1 cellular context compared by ENCODE assay signal in the genomic region with DNA sequence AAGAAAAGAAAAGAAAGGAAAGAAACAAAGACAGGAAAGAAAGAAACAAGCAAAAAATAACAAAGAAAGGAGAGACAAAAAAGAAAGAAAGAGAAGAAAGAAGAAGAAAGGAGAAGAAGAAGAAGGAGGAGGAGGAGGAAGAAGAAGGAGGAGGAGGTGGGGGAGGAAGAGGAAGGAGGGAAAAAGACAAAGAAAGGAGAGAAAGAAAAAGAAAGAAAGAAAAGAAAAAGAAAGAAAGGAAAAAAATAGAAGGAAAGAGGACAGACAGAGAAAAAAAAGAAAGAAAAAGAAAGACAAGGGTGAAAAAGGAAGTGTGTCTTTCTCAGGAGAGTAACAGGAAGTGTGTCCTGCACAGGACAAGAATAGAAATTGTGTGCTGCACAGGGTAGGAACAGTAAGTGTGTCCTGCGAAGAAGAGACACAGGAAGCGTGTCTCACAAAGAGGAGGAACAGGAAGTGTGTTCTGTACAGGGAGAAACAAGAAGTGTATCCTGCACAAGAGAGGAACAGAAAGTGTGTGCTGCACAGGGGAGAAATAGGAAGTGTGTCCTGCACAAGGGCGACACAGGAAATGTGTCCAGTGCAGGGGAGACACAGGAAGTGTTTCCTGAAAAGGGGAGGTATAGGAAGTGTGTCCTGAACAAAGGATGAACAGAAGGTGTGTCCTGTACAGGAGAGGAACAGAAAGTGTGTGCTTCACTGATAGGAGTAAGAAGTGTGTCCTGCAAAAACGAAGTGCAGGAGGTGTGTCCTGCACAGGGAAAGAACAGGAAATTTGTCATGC.
TF ChIP-seq lines count a peak whose summit lies in the region.

No MANE protein-coding gene starts in this region.

TF ChIP-seq in GM12878, 131 proteins besides CTCF, POLR2A, EP300 and RAD21 (continued from another document):
- TF ChIP-seq, protein P1, sequence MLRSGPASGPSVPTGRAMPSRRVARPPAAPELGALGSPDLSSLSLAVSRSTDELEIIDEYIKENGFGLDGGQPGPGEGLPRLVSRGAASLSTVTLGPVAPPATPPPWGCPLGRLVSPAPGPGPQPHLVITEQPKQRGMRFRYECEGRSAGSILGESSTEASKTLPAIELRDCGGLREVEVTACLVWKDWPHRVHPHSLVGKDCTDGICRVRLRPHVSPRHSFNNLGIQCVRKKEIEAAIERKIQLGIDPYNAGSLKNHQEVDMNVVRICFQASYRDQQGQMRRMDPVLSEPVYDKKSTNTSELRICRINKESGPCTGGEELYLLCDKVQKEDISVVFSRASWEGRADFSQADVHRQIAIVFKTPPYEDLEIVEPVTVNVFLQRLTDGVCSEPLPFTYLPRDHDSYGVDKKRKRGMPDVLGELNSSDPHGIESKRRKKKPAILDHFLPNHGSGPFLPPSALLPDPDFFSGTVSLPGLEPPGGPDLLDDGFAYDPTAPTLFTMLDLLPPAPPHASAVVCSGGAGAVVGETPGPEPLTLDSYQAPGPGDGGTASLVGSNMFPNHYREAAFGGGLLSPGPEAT (IDR thresholded peaks at IDR 0.05; ENCODE audit: low read depth): no peak
- TF ChIP-seq, protein P2, sequence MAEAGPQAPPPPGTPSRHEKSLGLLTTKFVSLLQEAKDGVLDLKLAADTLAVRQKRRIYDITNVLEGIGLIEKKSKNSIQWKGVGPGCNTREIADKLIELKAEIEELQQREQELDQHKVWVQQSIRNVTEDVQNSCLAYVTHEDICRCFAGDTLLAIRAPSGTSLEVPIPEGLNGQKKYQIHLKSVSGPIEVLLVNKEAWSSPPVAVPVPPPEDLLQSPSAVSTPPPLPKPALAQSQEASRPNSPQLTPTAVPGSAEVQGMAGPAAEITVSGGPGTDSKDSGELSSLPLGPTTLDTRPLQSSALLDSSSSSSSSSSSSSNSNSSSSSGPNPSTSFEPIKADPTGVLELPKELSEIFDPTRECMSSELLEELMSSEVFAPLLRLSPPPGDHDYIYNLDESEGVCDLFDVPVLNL (IDR thresholded peaks at IDR 0.05; ENCODE audit: low read depth, low read length): no peak
- TF ChIP-seq ZNF622 (IDR thresholded peaks at IDR 0.05) (no peak), ZSCAN29 (IDR thresholded peaks at IDR 0.05) (no peak), ATF7 (IDR thresholded peaks at IDR 0.05; ENCODE audit: low read depth) (no peak), SPI1 (IDR thresholded peaks at IDR 0.05; ENCODE audit: borderline replicate concordance, insufficient read depth, low read depth, low read length) (peak; percentile 1; the same call in 1 of the 2 replicates), MXI1 (IDR thresholded peaks at IDR 0.05; ENCODE audit: low read depth, low read length) (no peak), SMAD1 (IDR thresholded peaks at IDR 0.05; ENCODE audit: low read depth, partially characterized antibody) (no peak), RB1 (IDR thresholded peaks at IDR 0.05; ENCODE audit: borderline replicate concordance) (no peak), KLF5 (IDR thresholded peaks at IDR 0.05; ENCODE audit: partially characterized antibody) (no peak), WRNIP1 (IDR thresholded peaks at IDR 0.05; ENCODE audit: borderline replicate concordance, low read depth, low read length) (no peak), CEBPB (IDR thresholded peaks at IDR 0.05; ENCODE audit: borderline replicate concordance in 1 of 2, low read depth in 2 of 2, low read length in 2 of 2) (no peak), ZNF207 (IDR thresholded peaks at IDR 0.05; ENCODE audit: borderline replicate concordance) (no peak), IKZF1 (conservative IDR thresholded peaks at IDR 0.05) (no peak), GABPA (IDR thresholded peaks at IDR 0.05; ENCODE audit: low read depth) (peak; percentile 62; the same call in 1 of the 2 replicates), MEF2A (IDR thresholded peaks at IDR 0.05; ENCODE audit: insufficient read depth, low read depth, low read length) (no peak), SMAD5 (IDR thresholded peaks at IDR 0.05; ENCODE audit: low read depth) (no peak), CBFB (IDR thresholded peaks at IDR 0.05; ENCODE audit: low read depth) (no peak), RAD51 (IDR thresholded peaks at IDR 0.05) (no peak), CREM (IDR thresholded peaks at IDR 0.05; ENCODE audit: low read depth) (no peak), PML (IDR thresholded peaks at IDR 0.05; ENCODE audit: low read length) (no peak), CBX5 (IDR thresholded peaks at IDR 0.05; ENCODE audit: low read depth) (0 out of 2 replicates have a peak, but pooled peaks have one; percentile 1), NR2F1 (conservative IDR thresholded peaks at IDR 0.05) (no peak)
- TF ChIP-seq, protein P3, sequence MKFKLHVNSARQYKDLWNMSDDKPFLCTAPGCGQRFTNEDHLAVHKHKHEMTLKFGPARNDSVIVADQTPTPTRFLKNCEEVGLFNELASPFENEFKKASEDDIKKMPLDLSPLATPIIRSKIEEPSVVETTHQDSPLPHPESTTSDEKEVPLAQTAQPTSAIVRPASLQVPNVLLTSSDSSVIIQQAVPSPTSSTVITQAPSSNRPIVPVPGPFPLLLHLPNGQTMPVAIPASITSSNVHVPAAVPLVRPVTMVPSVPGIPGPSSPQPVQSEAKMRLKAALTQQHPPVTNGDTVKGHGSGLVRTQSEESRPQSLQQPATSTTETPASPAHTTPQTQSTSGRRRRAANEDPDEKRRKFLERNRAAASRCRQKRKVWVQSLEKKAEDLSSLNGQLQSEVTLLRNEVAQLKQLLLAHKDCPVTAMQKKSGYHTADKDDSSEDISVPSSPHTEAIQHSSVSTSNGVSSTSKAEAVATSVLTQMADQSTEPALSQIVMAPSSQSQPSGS (IDR thresholded peaks at IDR 0.05; ENCODE audit: low read length): no peak
- TF ChIP-seq, protein P4, sequence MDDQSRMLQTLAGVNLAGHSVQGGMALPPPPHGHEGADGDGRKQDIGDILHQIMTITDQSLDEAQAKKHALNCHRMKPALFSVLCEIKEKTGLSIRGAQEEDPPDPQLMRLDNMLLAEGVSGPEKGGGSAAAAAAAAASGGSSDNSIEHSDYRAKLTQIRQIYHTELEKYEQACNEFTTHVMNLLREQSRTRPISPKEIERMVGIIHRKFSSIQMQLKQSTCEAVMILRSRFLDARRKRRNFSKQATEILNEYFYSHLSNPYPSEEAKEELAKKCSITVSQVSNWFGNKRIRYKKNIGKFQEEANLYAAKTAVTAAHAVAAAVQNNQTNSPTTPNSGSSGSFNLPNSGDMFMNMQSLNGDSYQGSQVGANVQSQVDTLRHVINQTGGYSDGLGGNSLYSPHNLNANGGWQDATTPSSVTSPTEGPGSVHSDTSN (IDR thresholded peaks at IDR 0.05; ENCODE audit: insufficient replicate concordance, low read depth, low read length): no peak
- TF ChIP-seq, protein P5, sequence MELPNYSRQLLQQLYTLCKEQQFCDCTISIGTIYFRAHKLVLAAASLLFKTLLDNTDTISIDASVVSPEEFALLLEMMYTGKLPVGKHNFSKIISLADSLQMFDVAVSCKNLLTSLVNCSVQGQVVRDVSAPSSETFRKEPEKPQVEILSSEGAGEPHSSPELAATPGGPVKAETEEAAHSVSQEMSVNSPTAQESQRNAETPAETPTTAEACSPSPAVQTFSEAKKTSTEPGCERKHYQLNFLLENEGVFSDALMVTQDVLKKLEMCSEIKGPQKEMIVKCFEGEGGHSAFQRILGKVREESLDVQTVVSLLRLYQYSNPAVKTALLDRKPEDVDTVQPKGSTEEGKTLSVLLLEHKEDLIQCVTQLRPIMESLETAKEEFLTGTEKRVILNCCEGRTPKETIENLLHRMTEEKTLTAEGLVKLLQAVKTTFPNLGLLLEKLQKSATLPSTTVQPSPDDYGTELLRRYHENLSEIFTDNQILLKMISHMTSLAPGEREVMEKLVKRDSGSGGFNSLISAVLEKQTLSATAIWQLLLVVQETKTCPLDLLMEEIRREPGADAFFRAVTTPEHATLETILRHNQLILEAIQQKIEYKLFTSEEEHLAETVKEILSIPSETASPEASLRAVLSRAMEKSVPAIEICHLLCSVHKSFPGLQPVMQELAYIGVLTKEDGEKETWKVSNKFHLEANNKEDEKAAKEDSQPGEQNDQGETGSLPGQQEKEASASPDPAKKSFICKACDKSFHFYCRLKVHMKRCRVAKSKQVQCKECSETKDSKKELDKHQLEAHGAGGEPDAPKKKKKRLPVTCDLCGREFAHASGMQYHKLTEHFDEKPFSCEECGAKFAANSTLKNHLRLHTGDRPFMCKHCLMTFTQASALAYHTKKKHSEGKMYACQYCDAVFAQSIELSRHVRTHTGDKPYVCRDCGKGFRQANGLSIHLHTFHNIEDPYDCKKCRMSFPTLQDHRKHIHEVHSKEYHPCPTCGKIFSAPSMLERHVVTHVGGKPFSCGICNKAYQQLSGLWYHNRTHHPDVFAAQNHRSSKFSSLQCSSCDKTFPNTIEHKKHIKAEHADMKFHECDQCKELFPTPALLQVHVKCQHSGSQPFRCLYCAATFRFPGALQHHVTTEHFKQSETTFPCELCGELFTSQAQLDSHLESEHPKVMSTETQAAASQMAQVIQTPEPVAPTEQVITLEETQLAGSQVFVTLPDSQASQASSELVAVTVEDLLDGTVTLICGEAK (IDR thresholded peaks at IDR 0.05; ENCODE audit: borderline replicate concordance): peak; percentile 65; the same call in 1 of the 2 replicates
- TF ChIP-seq, protein P6, sequence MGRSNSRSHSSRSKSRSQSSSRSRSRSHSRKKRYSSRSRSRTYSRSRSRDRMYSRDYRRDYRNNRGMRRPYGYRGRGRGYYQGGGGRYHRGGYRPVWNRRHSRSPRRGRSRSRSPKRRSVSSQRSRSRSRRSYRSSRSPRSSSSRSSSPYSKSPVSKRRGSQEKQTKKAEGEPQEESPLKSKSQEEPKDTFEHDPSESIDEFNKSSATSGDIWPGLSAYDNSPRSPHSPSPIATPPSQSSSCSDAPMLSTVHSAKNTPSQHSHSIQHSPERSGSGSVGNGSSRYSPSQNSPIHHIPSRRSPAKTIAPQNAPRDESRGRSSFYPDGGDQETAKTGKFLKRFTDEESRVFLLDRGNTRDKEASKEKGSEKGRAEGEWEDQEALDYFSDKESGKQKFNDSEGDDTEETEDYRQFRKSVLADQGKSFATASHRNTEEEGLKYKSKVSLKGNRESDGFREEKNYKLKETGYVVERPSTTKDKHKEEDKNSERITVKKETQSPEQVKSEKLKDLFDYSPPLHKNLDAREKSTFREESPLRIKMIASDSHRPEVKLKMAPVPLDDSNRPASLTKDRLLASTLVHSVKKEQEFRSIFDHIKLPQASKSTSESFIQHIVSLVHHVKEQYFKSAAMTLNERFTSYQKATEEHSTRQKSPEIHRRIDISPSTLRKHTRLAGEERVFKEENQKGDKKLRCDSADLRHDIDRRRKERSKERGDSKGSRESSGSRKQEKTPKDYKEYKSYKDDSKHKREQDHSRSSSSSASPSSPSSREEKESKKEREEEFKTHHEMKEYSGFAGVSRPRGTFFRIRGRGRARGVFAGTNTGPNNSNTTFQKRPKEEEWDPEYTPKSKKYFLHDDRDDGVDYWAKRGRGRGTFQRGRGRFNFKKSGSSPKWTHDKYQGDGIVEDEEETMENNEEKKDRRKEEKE (IDR thresholded peaks at IDR 0.05): no peak
